Comparison of ENCODE assay signal across 8 cellular contexts in the genomic region with DNA sequence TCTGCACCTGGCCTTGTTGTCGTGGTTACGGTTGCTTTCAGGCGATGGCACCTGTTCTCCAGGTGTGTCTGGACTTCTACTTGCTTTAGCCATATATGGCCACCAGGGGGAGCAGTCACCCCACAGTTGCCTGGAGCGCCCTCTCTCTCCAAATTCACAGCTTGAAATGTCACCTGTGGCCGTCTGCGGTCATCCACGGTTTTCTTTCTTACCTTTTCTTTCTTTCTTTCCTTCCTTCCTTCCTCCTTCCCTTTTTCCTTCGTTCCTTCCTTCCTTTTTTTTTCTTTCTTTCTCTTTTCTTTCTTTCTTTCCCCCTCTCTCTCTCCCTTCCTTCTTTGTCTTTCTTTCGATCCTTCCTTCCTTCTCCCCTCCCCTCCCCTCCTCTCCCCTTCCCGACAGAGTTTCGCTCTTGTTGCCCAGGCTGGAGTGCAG.
DNase-seq lines count a peak whose midpoint lies in the region; ATAC-seq and TF ChIP-seq lines count a peak whose summit lies in the region.

No MANE protein-coding gene starts in this region.

- H3K27me3 Mint-ChIP-seq in activated naive CD4-positive, alpha-beta T cell treated with anti-CD3 and anti-CD28 coated beads for 36 hours (ENCODE audit: low read depth): no peaks in the 10 kb centered on the region

- H3K27ac Mint-ChIP-seq in activated naive CD4-positive, alpha-beta T cell treated with anti-CD3 and anti-CD28 coated beads for 36 hours: no peak overlapping the region

- in situ Hi-C loops in SK-MEL-5 (cut with HindIII; ENCODE audit: low pct_unique_long_range_greater_than_20kb, low sequenced_read_pairs): no loop called here

- TF ChIP-seq CTCF in AG10803 (conservative IDR thresholded peaks at IDR 0.05; ENCODE audit: low read length): peak; percentile 78

- H3K36me3 Mint-ChIP-seq in activated naive CD4-positive, alpha-beta T cell treated with anti-CD3 and anti-CD28 coated beads for 36 hours (ENCODE audit: low read depth): peaks cover 12% of the 10 kb centered on the region

- DNase-seq in AG10803 (ENCODE audit: low read depth) (peak; percentile 12), GM19238 (ENCODE audit: insufficient read length, low spot score) (peak; percentile 32), SK-MEL-5 (ENCODE audit: low read depth, low spot score) (peak; percentile 57), left ventricle myocardium superior (peak; percentile 39)
- DNase-seq in Jurkat, Clone E6-1 (ENCODE audit: low read depth, low spot score): peak; percentile 45
- peak; percentile 78 for DNase-seq in activated naive CD4-positive, alpha-beta T cell treated with anti-CD3 and anti-CD28 coated beads for 36 hours
- peak; percentile 28 to 44 for DNase-seq in stimulated activated CD4-positive, alpha-beta T cell treated with anti-CD3 and anti-CD28 coated beads, Interleukin-15, amount 100 ng/mL, for 1 hour (ENCODE audit: low read depth in 1 of 2, low spot score in 1 of 2)

- ATAC-seq in left ventricle myocardium superior (peak; percentile 55), HG03565 (IDR thresholded peaks at IDR 0.05; ENCODE audit: unreplicated experiment) (no peak)

- CTCF ChIA-PET in activated naive CD4-positive, alpha-beta T cell treated with anti-CD3 and anti-CD28 coated beads for 36 hours (lab: Charles Lee): interaction anchor here (0.7 to 1.3 kb wide), 3 partner anchors 9 to 928 kb away, joined by 3 to 5 read pairs (median 4); a partner anchor contains a TSS

- no peak overlapping the region for H3K4me3 ChIP-seq in AG10803 (ENCODE audit: low read length)
- H3K4me3 ChIP-seq in Jurkat, Clone E6-1 (ENCODE audit: low read length): no peak overlapping the region

- H3K9me3 Mint-ChIP-seq in activated naive CD4-positive, alpha-beta T cell treated with anti-CD3 and anti-CD28 coated beads for 36 hours: no peaks in the 10 kb centered on the region

- intact Hi-C loops in activated naive CD4-positive, alpha-beta T cell treated with anti-CD3 and anti-CD28 coated beads for 36 hours (cut with micrococcal nuclease): loop anchor here (5.0 kb wide), 1 partner anchor 115 kb away; no protein-coding TSS in a partner anchor
- intact Hi-C loops in left ventricle myocardium superior (cut with micrococcal nuclease): no loop called here

- H3K4me1 Mint-ChIP-seq in activated naive CD4-positive, alpha-beta T cell treated with anti-CD3 and anti-CD28 coated beads for 36 hours (ENCODE audit: low read depth): no peaks in the 10 kb centered on the region

- no peak overlapping the region for H3K4me3 Mint-ChIP-seq in activated naive CD4-positive, alpha-beta T cell treated with anti-CD3 and anti-CD28 coated beads for 36 hours

Comparison
In these comparisons a context has a peak if more than half of its experiments do, and no peak if none do; other contexts are left out.
1. DNase-seq: peak in every context shown above with its lines; median percentile 78 in activated naive CD4-positive, alpha-beta T cell treated with anti-CD3 and anti-CD28 coated beads for 36 hours; 57 in SK-MEL-5; 45 in Jurkat, Clone E6-1; 39 in left ventricle myocardium superior; 36 in stimulated activated CD4-positive, alpha-beta T cell treated with anti-CD3 and anti-CD28 coated beads, Interleukin-15, amount 100 ng/mL, for 1 hour; 32 in GM19238; 12 in AG10803.